Comparison of ENCODE assay signal across 20 cellular contexts in the genomic region with DNA sequence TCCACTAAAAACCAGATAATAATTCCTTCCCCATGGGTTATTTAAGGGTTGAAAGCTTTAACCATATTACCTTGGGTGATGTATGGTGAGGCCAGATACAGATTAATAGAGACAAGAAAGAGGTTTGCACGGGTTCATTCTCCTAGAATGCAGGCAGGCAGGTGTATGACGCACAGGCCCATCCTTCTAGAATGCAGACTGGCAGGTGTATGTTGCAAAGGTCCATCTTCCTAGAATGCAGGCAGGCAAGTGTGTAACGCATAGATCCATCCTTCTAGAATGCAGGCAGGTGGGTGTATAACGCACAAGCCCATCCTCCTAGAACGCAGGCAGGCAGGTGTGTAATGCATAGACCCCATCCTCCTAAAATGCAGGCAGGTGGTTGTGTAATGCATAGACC.
"Had no signal": no experiment of that assay in that cellular context is flagged by ENCODE, and none has a peak within 500 bp of the region (broad histone marks: within the 10 kb centered on the region; RNA-seq: fewer than 3 reads in every experiment).

No MANE protein-coding gene starts in this region.

- H3K4me3 ChIP-seq: coronary artery, hepatocyte, lower lobe of right lung, sigmoid colon, testis, upper lobe of left lung had no signal

- H3K27me3 Mint-ChIP-seq: activated T-cell treated with anti-CD3 and anti-CD28 coated beads, Interleukin-2, amount 50 U/mL, for 24 hours; central memory CD8-positive, alpha-beta T cell had no signal

- FAIRE-seq: TTC549 had no signal

- H3K36me3 ChIP-seq: brain microvascular endothelial cell, lower lobe of right lung, sigmoid colon, upper lobe of left lung had no signal

- DNase-seq: activated CD4-positive, alpha-beta T cell treated with anti-CD3 and anti-CD28 coated beads, Interleukin-2, amount 50 U/mL, for 1 hour; activated effector memory CD4-positive, alpha-beta T cell treated with anti-CD3 and anti-CD28 coated beads, Interleukin-2, amount 50 U/mL, for 16 hours; activated T-cell treated with anti-CD3 and anti-CD28 coated beads, Interleukin-2, amount 50 U/mL, for 24 hours; aorta; brain microvascular endothelial cell; foreskin keratinocyte; islet precursor cell; left colon; lower lobe of right lung; occipital lobe; posterior cingulate gyrus; sigmoid colon; stimulated activated CD4-positive, alpha-beta T cell treated with anti-CD3 and anti-CD28 coated beads, Interleukin-4, amount 100 ng/mL, for 4 hours; testis; upper lobe of left lung had no signal

- H3K9me3 ChIP-seq: lower lobe of right lung, sigmoid colon, testis, upper lobe of left lung had no signal

- H3K27ac ChIP-seq: brain microvascular endothelial cell, coronary artery, foreskin keratinocyte, hepatocyte, lower lobe of right lung, sigmoid colon had no signal

- H3K36me3 Mint-ChIP-seq: stimulated activated memory B cell treated with anti-CD40 and anti-IgM and Interleukin-4, amounts not matched to agents 10 μg/mL and 1 μg/mL and 100 μg/mL, for 72 hours had no signal

- H3K9me3 Mint-ChIP-seq: activated T-cell treated with anti-CD3 and anti-CD28 coated beads, Interleukin-2, amount 50 U/mL, for 24 hours; central memory CD8-positive, alpha-beta T cell; stimulated activated memory B cell treated with anti-CD40 and anti-IgM and Interleukin-4, amounts not matched to agents 10 μg/mL and 1 μg/mL and 100 μg/mL, for 72 hours had no signal

- H3K27me3 ChIP-seq: brain microvascular endothelial cell, foreskin keratinocyte, hepatocyte, sigmoid colon, testis, upper lobe of left lung had no signal

- H3K27ac Mint-ChIP-seq: stimulated activated memory B cell treated with anti-CD40 and anti-IgM and Interleukin-4, amounts not matched to agents 10 μg/mL and 1 μg/mL and 100 μg/mL, for 72 hours had no signal

- H3K4me1 ChIP-seq: foreskin keratinocyte, testis had no signal

- ATAC-seq: foreskin keratinocyte; left colon; lower lobe of right lung; stimulated activated memory B cell treated with anti-CD40 and anti-IgM and Interleukin-4, amounts not matched to agents 10 μg/mL and 1 μg/mL and 100 μg/mL, for 72 hours had no signal

- H3K4me3 Mint-ChIP-seq: activated T-cell treated with anti-CD3 and anti-CD28 coated beads, Interleukin-2, amount 50 U/mL, for 24 hours; stimulated activated memory B cell treated with anti-CD40 and anti-IgM and Interleukin-4, amounts not matched to agents 10 μg/mL and 1 μg/mL and 100 μg/mL, for 72 hours had no signal
